1 cellular context compared by ENCODE assay signal in genomic region chr14:74492413-74493342, GRCh38.
A peak's percentile ranks its signal among the peaks of the same experiment; 100 is the strongest.
TF ChIP-seq lines count a peak whose summit lies in the region.

TSS of gene NPC2 (minus strand) at chr14:74493305. CDS start at chr14:74493274, 31 bp downstream.

TF ChIP-seq in HepG2, 621 proteins besides CTCF, POLR2A, EP300 and RAD21 (continued from another document and continues in another):
- TF ChIP-seq ARID5B (CRISPR knock-in tag; IDR thresholded peaks at IDR 0.05) (peak; percentile 50; the same call in 1 of the 2 replicates), NCOR1 (IDR thresholded peaks at IDR 0.05; ENCODE audit: borderline replicate concordance, low read length) (no peak), MYPOP (CRISPR knock-in tag; IDR thresholded peaks at IDR 0.05) (no peak), KDM5A (IDR thresholded peaks at IDR 0.05; ENCODE audit: borderline replicate concordance, low read length) (no peak; the same call in 1 of the 2 replicates), ZBTB44 (CRISPR knock-in tag; IDR thresholded peaks at IDR 0.05) (no peak), ATF7-NPFF (CRISPR knock-in tag; IDR thresholded peaks at IDR 0.05; ENCODE audit: low read depth) (peak; percentile 58; the same call in 1 of the 2 replicates), ZNF230 (CRISPR knock-in tag; IDR thresholded peaks at IDR 0.05) (no peak; the same call in 1 of the 2 replicates), ZFP36 (IDR thresholded peaks at IDR 0.05; ENCODE audit: borderline replicate concordance, low read depth, low read length, partially characterized antibody) (no peak), AGO2 (optimal IDR thresholded peaks at IDR 0.05; ENCODE audit: low read depth, low read length) (no peak), ZNF574 (CRISPR knock-in tag; IDR thresholded peaks at IDR 0.05) (peak; percentile 51), ZNF20 (CRISPR knock-in tag; IDR thresholded peaks at IDR 0.05) (no peak), CENPX (CRISPR knock-in tag; IDR thresholded peaks at IDR 0.05) (no peak), PBX2 (CRISPR knock-in tag; IDR thresholded peaks at IDR 0.05) (no peak), RFX1 (IDR thresholded peaks at IDR 0.05) (no peak), ZNF672 (CRISPR knock-in tag; IDR thresholded peaks at IDR 0.05) (no peak), ZNF639 (CRISPR knock-in tag; conservative IDR thresholded peaks at IDR 0.05) (0 out of 2 replicates have a peak, but pooled peaks have one; percentile 31), JARID2 (CRISPR knock-in tag; IDR thresholded peaks at IDR 0.05; ENCODE audit: insufficient replicate concordance) (no peak), ZNF235 (CRISPR knock-in tag; IDR thresholded peaks at IDR 0.05; ENCODE audit: borderline replicate concordance) (no peak), PHF5A (CRISPR knock-in tag; IDR thresholded peaks at IDR 0.05; ENCODE audit: low read depth, unreplicated experiment) (no peak), CBFB (CRISPR knock-in tag; IDR thresholded peaks at IDR 0.05) (no peak), ZNF598 (CRISPR knock-in tag; IDR thresholded peaks at IDR 0.05; ENCODE audit: borderline replicate concordance) (no peak), KLF9 (CRISPR knock-in tag; IDR thresholded peaks at IDR 0.05; ENCODE audit: low read depth) (no peak), ZNF274 (CRISPR knock-in tag; IDR thresholded peaks at IDR 0.05) (peak; percentile 76; the same call in 1 of the 2 replicates), BHLHE40 (IDR thresholded peaks at IDR 0.05; ENCODE audit: low read length) (no peak), ZNF576 (CRISPR knock-in tag; IDR thresholded peaks at IDR 0.05) (no peak), ZNF280D (CRISPR knock-in tag; IDR thresholded peaks at IDR 0.05) (no peak; the same call in 1 of the 2 replicates), SMYD3 (CRISPR knock-in tag; IDR thresholded peaks at IDR 0.05) (no peak), AHR (CRISPR knock-in tag; IDR thresholded peaks at IDR 0.05) (no peak), HDAC1 (CRISPR knock-in tag; IDR thresholded peaks at IDR 0.05) (peak; percentile 79), FOXO4 (CRISPR knock-in tag; conservative IDR thresholded peaks at IDR 0.05) (no peak), ZNF644 (CRISPR knock-in tag; IDR thresholded peaks at IDR 0.05; ENCODE audit: low read depth) (no peak), SETDB1 (CRISPR knock-in tag; IDR thresholded peaks at IDR 0.05; ENCODE audit: borderline replicate concordance) (no peak), ZNF30 (CRISPR knock-in tag; IDR thresholded peaks at IDR 0.05) (no peak), ZNF468 (CRISPR knock-in tag; IDR thresholded peaks at IDR 0.05) (no peak), ZBTB8A (CRISPR knock-in tag; IDR thresholded peaks at IDR 0.05; ENCODE audit: borderline replicate concordance, low read depth) (no peak), SP4 (CRISPR knock-in tag; IDR thresholded peaks at IDR 0.05) (no peak), ZNF260 (CRISPR knock-in tag; IDR thresholded peaks at IDR 0.05; ENCODE audit: borderline replicate concordance, low read depth) (no peak), MBD4 (IDR thresholded peaks at IDR 0.05; ENCODE audit: borderline replicate concordance, low read length) (no peak), IRF1 (CRISPR knock-in tag; IDR thresholded peaks at IDR 0.05; ENCODE audit: low read depth) (no peak), BRCA1 (CRISPR knock-in tag; IDR thresholded peaks at IDR 0.05) (no peak), ZNF629 (CRISPR knock-in tag; conservative IDR thresholded peaks at IDR 0.05) (no peak), NRL (CRISPR knock-in tag; IDR thresholded peaks at IDR 0.05; ENCODE audit: borderline replicate concordance) (peak; percentile 25; the same call in 1 of the 2 replicates), KDM1A (CRISPR knock-in tag; IDR thresholded peaks at IDR 0.05) (no peak), SIX1 (CRISPR knock-in tag; IDR thresholded peaks at IDR 0.05; ENCODE audit: borderline replicate concordance) (no peak), ZC3H13 (CRISPR knock-in tag; IDR thresholded peaks at IDR 0.05) (no peak), ARID3A (IDR thresholded peaks at IDR 0.05; ENCODE audit: low read depth, low read length) (no peak)
